Comparison of ENCODE assay signal across 1 cellular context in the genomic region with DNA sequence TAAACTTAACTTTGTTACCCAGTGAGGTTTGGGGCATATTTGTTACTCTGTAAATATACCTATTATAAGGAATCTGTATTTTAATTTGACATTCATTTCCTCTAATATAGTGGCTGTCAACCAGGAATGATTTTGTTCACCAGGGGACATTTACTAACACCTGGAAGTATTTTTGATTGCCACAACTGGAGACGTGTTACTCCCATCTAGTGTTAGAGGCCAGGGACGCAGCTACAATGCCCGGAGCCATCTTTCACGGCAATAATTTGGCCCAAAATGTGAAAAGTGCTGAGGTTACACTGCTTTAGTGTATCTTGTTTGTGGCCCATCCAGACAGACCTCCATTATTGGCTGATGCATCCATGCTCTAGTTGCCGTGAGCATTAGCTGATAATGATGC.
TF ChIP-seq lines count a peak whose summit lies in the region.

No MANE protein-coding gene starts in this region.

TF ChIP-seq in GM23338, 12 proteins besides CTCF, POLR2A, EP300 and RAD21 (continued from another document):
- TF ChIP-seq, protein P1, sequence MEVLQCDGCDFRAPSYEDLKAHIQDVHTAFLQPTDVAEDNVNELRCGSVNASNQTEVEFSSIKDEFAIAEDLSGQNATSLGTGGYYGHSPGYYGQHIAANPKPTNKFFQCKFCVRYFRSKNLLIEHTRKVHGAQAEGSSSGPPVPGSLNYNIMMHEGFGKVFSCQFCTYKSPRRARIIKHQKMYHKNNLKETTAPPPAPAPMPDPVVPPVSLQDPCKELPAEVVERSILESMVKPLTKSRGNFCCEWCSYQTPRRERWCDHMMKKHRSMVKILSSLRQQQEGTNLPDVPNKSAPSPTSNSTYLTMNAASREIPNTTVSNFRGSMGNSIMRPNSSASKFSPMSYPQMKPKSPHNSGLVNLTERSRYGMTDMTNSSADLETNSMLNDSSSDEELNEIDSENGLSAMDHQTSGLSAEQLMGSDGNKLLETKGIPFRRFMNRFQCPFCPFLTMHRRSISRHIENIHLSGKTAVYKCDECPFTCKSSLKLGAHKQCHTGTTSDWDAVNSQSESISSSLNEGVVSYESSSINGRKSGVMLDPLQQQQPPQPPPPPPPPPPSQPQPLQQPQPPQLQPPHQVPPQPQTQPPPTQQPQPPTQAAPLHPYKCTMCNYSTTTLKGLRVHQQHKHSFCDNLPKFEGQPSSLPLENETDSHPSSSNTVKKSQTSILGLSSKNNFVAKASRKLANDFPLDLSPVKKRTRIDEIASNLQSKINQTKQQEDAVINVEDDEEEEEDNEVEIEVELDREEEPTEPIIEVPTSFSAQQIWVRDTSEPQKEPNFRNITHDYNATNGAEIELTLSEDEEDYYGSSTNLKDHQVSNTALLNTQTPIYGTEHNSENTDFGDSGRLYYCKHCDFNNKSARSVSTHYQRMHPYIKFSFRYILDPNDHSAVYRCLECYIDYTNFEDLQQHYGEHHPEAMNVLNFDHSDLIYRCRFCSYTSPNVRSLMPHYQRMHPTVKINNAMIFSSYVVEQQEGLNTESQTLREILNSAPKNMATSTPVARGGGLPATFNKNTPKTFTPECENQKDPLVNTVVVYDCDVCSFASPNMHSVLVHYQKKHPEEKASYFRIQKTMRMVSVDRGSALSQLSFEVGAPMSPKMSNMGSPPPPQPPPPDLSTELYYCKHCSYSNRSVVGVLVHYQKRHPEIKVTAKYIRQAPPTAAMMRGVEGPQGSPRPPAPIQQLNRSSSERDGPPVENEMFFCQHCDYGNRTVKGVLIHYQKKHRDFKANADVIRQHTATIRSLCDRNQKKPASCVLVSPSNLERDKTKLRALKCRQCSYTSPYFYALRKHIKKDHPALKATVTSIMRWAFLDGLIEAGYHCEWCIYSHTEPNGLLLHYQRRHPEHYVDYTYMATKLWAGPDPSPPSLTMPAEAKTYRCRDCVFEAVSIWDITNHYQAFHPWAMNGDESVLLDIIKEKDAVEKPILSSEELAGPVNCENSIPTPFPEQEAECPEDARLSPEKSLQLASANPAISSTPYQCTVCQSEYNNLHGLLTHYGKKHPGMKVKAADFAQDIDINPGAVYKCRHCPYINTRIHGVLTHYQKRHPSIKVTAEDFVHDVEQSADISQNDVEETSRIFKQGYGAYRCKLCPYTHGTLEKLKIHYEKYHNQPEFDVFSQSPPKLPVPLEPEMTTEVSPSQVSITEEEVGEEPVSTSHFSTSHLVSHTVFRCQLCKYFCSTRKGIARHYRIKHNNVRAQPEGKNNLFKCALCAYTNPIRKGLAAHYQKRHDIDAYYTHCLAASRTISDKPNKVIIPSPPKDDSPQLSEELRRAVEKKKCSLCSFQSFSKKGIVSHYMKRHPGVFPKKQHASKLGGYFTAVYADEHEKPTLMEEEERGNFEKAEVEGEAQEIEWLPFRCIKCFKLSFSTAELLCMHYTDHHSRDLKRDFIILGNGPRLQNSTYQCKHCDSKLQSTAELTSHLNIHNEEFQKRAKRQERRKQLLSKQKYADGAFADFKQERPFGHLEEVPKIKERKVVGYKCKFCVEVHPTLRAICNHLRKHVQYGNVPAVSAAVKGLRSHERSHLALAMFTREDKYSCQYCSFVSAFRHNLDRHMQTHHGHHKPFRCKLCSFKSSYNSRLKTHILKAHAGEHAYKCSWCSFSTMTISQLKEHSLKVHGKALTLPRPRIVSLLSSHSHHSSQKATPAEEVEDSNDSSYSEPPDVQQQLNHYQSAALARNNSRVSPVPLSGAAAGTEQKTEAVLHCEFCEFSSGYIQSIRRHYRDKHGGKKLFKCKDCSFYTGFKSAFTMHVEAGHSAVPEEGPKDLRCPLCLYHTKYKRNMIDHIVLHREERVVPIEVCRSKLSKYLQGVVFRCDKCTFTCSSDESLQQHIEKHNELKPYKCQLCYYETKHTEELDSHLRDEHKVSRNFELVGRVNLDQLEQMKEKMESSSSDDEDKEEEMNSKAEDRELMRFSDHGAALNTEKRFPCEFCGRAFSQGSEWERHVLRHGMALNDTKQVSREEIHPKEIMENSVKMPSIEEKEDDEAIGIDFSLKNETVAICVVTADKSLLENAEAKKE (CRISPR knock-in tag; IDR thresholded peaks at IDR 0.05) = no peak
- TF ChIP-seq EZH2 (IDR thresholded peaks at IDR 0.05; ENCODE audit: low read depth, unreplicated experiment) (no peak), POLR2AphosphoS5 (IDR thresholded peaks at IDR 0.05; ENCODE audit: low read depth) (no peak), ZNF114 (CRISPR knock-in tag; IDR thresholded peaks at IDR 0.05) (no peak)
- TF ChIP-seq, protein P2, sequence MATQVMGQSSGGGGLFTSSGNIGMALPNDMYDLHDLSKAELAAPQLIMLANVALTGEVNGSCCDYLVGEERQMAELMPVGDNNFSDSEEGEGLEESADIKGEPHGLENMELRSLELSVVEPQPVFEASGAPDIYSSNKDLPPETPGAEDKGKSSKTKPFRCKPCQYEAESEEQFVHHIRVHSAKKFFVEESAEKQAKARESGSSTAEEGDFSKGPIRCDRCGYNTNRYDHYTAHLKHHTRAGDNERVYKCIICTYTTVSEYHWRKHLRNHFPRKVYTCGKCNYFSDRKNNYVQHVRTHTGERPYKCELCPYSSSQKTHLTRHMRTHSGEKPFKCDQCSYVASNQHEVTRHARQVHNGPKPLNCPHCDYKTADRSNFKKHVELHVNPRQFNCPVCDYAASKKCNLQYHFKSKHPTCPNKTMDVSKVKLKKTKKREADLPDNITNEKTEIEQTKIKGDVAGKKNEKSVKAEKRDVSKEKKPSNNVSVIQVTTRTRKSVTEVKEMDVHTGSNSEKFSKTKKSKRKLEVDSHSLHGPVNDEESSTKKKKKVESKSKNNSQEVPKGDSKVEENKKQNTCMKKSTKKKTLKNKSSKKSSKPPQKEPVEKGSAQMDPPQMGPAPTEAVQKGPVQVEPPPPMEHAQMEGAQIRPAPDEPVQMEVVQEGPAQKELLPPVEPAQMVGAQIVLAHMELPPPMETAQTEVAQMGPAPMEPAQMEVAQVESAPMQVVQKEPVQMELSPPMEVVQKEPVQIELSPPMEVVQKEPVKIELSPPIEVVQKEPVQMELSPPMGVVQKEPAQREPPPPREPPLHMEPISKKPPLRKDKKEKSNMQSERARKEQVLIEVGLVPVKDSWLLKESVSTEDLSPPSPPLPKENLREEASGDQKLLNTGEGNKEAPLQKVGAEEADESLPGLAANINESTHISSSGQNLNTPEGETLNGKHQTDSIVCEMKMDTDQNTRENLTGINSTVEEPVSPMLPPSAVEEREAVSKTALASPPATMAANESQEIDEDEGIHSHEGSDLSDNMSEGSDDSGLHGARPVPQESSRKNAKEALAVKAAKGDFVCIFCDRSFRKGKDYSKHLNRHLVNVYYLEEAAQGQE (IDR thresholded peaks at IDR 0.05; ENCODE audit: unreplicated experiment) = no peak
